Comparison of ENCODE assay signal across 8 cellular contexts in genomic region chr20:46350201-46350985, GRCh38. TPM values are rescaled to one million over a fixed set of nuclear protein-coding genes. Genes with fewer than 3 reads are reported as not detected.
DNase-seq lines count a peak whose midpoint lies in the region; ATAC-seq, FAIRE-seq and TF ChIP-seq lines count a peak whose summit lies in the region.

No MANE protein-coding gene starts in this region.

- H3K4me3 ChIP-seq in GM23248 = no peak overlapping the region
- no peak overlapping the region for H3K4me3 ChIP-seq in osteoblast (ENCODE audit: insufficient read depth, low read length)
- H3K4me3 ChIP-seq in small intestine (ENCODE audit: low read depth in 1 of 2, low read length in 2 of 2) = no peak overlapping the region

- H2AFZ ChIP-seq in GM23248 (no peak overlapping the region), osteoblast (ENCODE audit: low read length) (no peak overlapping the region)

- peak; percentile 4 for DNase-seq in GF-D8 (lab: John Stamatoyannopoulos, UW)
- peak; percentile 89 for DNase-seq in GM23248
- DNase-seq in NCI-H510A treated with DMSO at 0.1 percent for 48 hours (lab: John Stamatoyannopoulos, UW) = peak; percentile 23
- DNase-seq in central memory CD8-positive, alpha-beta T cell (ENCODE audit: low spot score in 2 of 2) = no peak
- peak; percentile 97 for DNase-seq in osteoblast (ENCODE audit: insufficient read length, low spot score, missing footprints)
- no peak for DNase-seq in T-helper 2 cell
- DNase-seq in small intestine = no peak

- peak overlapping the region; percentile 64 for H3K9ac ChIP-seq in GM23248

- TF ChIP-seq CTCF in osteoblast (IDR thresholded peaks at IDR 0.05; ENCODE audit: extremely low read depth, low read depth, low read length) = no peak

- FAIRE-seq in small intestine (lab: Jason Lieb, UNC) = no peak

- H3K27me3 Mint-ChIP-seq in central memory CD8-positive, alpha-beta T cell = no peaks in the 10 kb centered on the region

- ATAC-seq in central memory CD8-positive, alpha-beta T cell (replicated peaks; ENCODE audit: extremely low read depth, poor library complexity, severe bottlenecking) = no peak
- ATAC-seq in GM18861 (IDR thresholded peaks at IDR 0.05; ENCODE audit: unreplicated experiment) = no peak

- no peaks in the 10 kb centered on the region for H3K79me2 ChIP-seq in GM23248 (ENCODE audit: insufficient read depth)
- no peaks in the 10 kb centered on the region for H3K79me2 ChIP-seq in osteoblast (ENCODE audit: insufficient read depth, low read length)

- H3K4me1 Mint-ChIP-seq in central memory CD8-positive, alpha-beta T cell = peaks cover 28% of the 10 kb centered on the region

- H3K4me2 ChIP-seq in GM23248 (ENCODE audit: unreplicated experiment) (peak overlapping the region; percentile 16), osteoblast (ENCODE audit: insufficient read depth, low read length) (no peak overlapping the region)

- H3K27ac Mint-ChIP-seq in central memory CD8-positive, alpha-beta T cell (ENCODE audit: low read depth) = peak overlapping the region; percentile 80

- H4K20me1 ChIP-seq in GM23248 (ENCODE audit: insufficient read depth) = no peaks in the 10 kb centered on the region
- no peaks in the 10 kb centered on the region for H4K20me1 ChIP-seq in osteoblast (ENCODE audit: insufficient read depth, low read length)

- peaks cover 13% of the 10 kb centered on the region for H3K36me3 Mint-ChIP-seq in central memory CD8-positive, alpha-beta T cell (ENCODE audit: insufficient read depth)

- H3K27ac ChIP-seq in GM23248 (peak overlapping the region; percentile 72), osteoblast (ENCODE audit: low read depth, low read length) (peak overlapping the region; percentile 83), small intestine (ENCODE audit: low read depth in 1 of 2, low read length in 1 of 2) (peak overlapping the region in 1 of 2 donors; percentile 58)

- in situ Hi-C loops in GM23248 (cut with MboI) = no loop called here

- 0 out of 2 replicates have a peak, but pooled peaks cover 5% of the 10 kb centered on the region for H3F3A ChIP-seq in GM23248 (ENCODE audit: insufficient read depth)

- H3K4me3 Mint-ChIP-seq in central memory CD8-positive, alpha-beta T cell = no peak overlapping the region

- H3K9me3 ChIP-seq in GM23248 (ENCODE audit: low read depth) (no peaks in the 10 kb centered on the region), osteoblast (ENCODE audit: low read depth, low read length) (no peaks in the 10 kb centered on the region), small intestine (ENCODE audit: control insufficient read depth, low read depth) (no peaks in the 10 kb centered on the region)

- H3K9me2 ChIP-seq in GM23248 (ENCODE audit: insufficient read depth) = no peaks in the 10 kb centered on the region

- H3K36me3 ChIP-seq in GM23248 (ENCODE audit: low read depth) = no peaks in the 10 kb centered on the region
- peaks cover 30% of the 10 kb centered on the region for H3K36me3 ChIP-seq in osteoblast (ENCODE audit: insufficient read depth, low read length)
- H3K36me3 ChIP-seq in small intestine (ENCODE audit: control insufficient read depth in 2 of 2, insufficient read depth in 2 of 2, low read length in 2 of 2) = peaks cover 0 to 6% of the 10 kb centered on the region in 2 donors

- H3K27me3 ChIP-seq in GM23248 (replicated peaks; ENCODE audit: insufficient read depth) = no peaks in the 10 kb centered on the region
- no peaks in the 10 kb centered on the region for H3K27me3 ChIP-seq in osteoblast (ENCODE audit: insufficient read depth, low read length)
- no peaks in the 10 kb centered on the region for H3K27me3 ChIP-seq in small intestine (ENCODE audit: control insufficient read depth in 2 of 2, insufficient read depth in 2 of 2, low read length in 2 of 2)

- 28 to 36% methylated on average over 13 of the region's 13 CpGs for WGBS in GM23248 (ENCODE audit: low coverage in 1 of 2, low lambda C conversion rate in 2 of 2, missing lambda C conversion rate in 2 of 2), 2 experiments
- 64 to 85% (median 74%) methylated on average over 13 of the region's 13 CpGs for WGBS in small intestine, 3 donors

- no peaks in the 10 kb centered on the region for H3K9me3 Mint-ChIP-seq in central memory CD8-positive, alpha-beta T cell

- H3K4me1 ChIP-seq in GM23248 (ENCODE audit: insufficient read depth) (peaks cover 16% of the 10 kb centered on the region), osteoblast (ENCODE audit: insufficient read depth, low read length) (peaks cover 14% of the 10 kb centered on the region), small intestine (ENCODE audit: control insufficient read depth in 2 of 2, insufficient read depth in 1 of 2, low read depth in 1 of 2, low read length in 1 of 2) (no peaks in the 10 kb centered on the region)

RNA-seq across cellular contexts. Expression of gene CDH22, which starts 42.1 kb away (rescaled TPM):
- total RNA-seq in GM23248 (2014; rRNA removed; shearing (Covaris generic)) = not detected in 2 replicates
- polyA plus RNA-seq in GM23248 (2016; fragmentation: Nextera tagmentation; extraction: Ambion mirVana) (not detected in 2 replicates), small intestine (under 1 TPM in 1 of 3 donors, not detected in 2; 0.84 TPM)
- total RNA-seq in osteoblast = not detected in 2 replicates

RNA-seq across cellular contexts. Expression of gene ELMO2, which starts 56.0 kb away (rescaled TPM):
- total RNA-seq in GM23248 (2014; rRNA removed; shearing (Covaris generic)) = 51.1 and 57.9 TPM in 2 replicates
- 38.4 and 41.5 TPM in 2 replicates for polyA plus RNA-seq in GM23248 (2016; fragmentation: Nextera tagmentation; extraction: Ambion mirVana)
- total RNA-seq in osteoblast = 39.8 and 46.7 TPM in 2 replicates
- polyA plus RNA-seq in small intestine = 10 to 100 TPM; 13.2 to 23.9 (median 17.3) TPM

Comparison
In these comparisons a context has a peak if more than half of its experiments do, and no peak if none do; other contexts are left out.
1. DNase-seq: peak in GF-D8 (single experiment), GM23248 (single experiment), NCI-H510A treated with DMSO at 0.1 percent for 48 hours (single experiment) and osteoblast (single experiment); none in central memory CD8-positive, alpha-beta T cell (0 of 2), T-helper 2 cell (0 of 5) and small intestine (single experiment).